28 cellular contexts compared by ENCODE assay signal in the genomic region with DNA sequence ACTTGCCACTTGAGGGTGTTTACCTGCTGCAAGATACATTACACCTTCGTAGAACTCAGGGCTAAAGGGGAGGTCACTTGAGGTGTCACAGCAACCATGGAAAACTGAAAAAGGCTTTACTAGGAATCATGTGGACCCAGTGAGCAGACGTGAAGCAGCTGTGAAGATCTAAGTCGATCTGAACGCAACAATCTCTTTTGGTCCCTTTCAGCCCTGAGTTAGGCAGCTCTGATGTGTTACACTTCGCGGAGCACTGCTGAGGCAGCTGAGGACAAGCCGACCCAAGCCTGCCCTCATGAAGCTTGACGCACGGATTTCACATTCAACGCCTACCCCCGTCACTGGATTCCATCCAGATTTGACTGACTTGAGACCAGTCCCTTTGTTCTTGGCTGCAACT.
DNase-seq lines count a peak whose midpoint lies in the region; ATAC-seq, FAIRE-seq and TF ChIP-seq lines count a peak whose summit lies in the region.
"Had no signal": no experiment of that assay in that cellular context is flagged by ENCODE, and none has a peak within 500 bp of the region (broad histone marks: within the 10 kb centered on the region; RNA-seq: fewer than 3 reads in every experiment).

No MANE protein-coding gene starts in this region.

- H3K27ac ChIP-seq in PC-3 (ENCODE audit: low read length) (no peak overlapping the region), H1 (ENCODE audit: low read depth, low read length) (no peak overlapping the region)
- H3K27ac ChIP-seq: C4-2B, KMS-11, RWPE1 had no signal

- no peaks in the 10 kb centered on the region for H3K9me3 Mint-ChIP-seq in Calu3 (ENCODE audit: low read depth, unreplicated experiment)
- no peaks in the 10 kb centered on the region for H3K9me3 Mint-ChIP-seq in osteocyte (ENCODE audit: unreplicated experiment)
- H3K9me3 Mint-ChIP-seq: CD8-positive, alpha-beta T cell had no signal

- DNase-seq in Calu3 (no peak), PC-3 (no peak), H1 (ENCODE audit: low read depth in 1 of 2, low spot score in 2 of 2) (no peak), osteocyte (ENCODE audit: extremely low spot score, unreplicated experiment) (no peak), T-helper 2 cell (no peak)
- DNase-seq: Caco-2; CD8-positive, alpha-beta T cell; DMS 273 treated with DMSO at 0.1 percent for 48 hours; DMS79 treated with DMSO at 0.1 percent for 48 hours; GF-D8; NCI-H1048; NCI-H1417; NCI-H1694; NCI-H2029 treated with DMSO at 0.1 percent for 48 hours; NCI-H446 treated with DMSO at 0.1 percent for 48 hours; NCI-H526; NCI-H82; SHP77 had no signal

- H3K4me3 Mint-ChIP-seq in Calu3 (ENCODE audit: low read depth, unreplicated experiment) (peak overlapping the region; percentile 40), osteocyte (ENCODE audit: unreplicated experiment) (no peak overlapping the region)
- H3K4me3 Mint-ChIP-seq: B cell; CD8-positive, alpha-beta T cell had no signal

- ATAC-seq in PC-3 (no peak), GM19035 (IDR thresholded peaks at IDR 0.05; ENCODE audit: unreplicated experiment) (no peak), HG02852 (IDR thresholded peaks at IDR 0.05; ENCODE audit: unreplicated experiment) (no peak)
- ATAC-seq: CD8-positive, alpha-beta T cell; HCT116 had no signal

- no peaks in the 10 kb centered on the region for H3K9me2 ChIP-seq in PC-3 (replicated peaks; ENCODE audit: low read length)

- no peak overlapping the region for H3K23ac ChIP-seq in H1 (ENCODE audit: insufficient read length)

- H3K36me3 ChIP-seq in PC-3 (ENCODE audit: low read depth, low read length), result no peaks in the 10 kb centered on the region
- H3K36me3 ChIP-seq in H1 (ENCODE audit: control insufficient read depth in 2 of 4, insufficient read depth in 4 of 4, low read length in 3 of 4), result no peaks in the 10 kb centered on the region

- H2BK5ac ChIP-seq in H1 (ENCODE audit: low read depth, low read length), result no peak overlapping the region

- intact Hi-C loops in Calu3 (cut with micrococcal nuclease; ENCODE audit: unreplicated experiment) (no loop called here), PC-3 (cut with micrococcal nuclease) (no loop called here)

- H3K4me1 ChIP-seq in PC-3 (ENCODE audit: insufficient read depth, low read length) (peaks cover 31% of the 10 kb centered on the region), H1 (replicated peaks in 1 of 4; ENCODE audit: control insufficient read depth in 3 of 4, insufficient read depth in 4 of 4, low read length in 3 of 4) (no peaks in the 10 kb centered on the region)
- H3K4me1 ChIP-seq: Caco-2 had no signal

- no peak overlapping the region for H3K56ac ChIP-seq in H1 (replicated peaks; ENCODE audit: insufficient read length, low read depth, low read length)

- no peak overlapping the region for H4K5ac ChIP-seq in H1 (ENCODE audit: insufficient read length, low read depth, low read length)

- no peak overlapping the region for H3K4ac ChIP-seq in H1 (replicated peaks; ENCODE audit: insufficient read length, low read depth, low read length)

- no peak overlapping the region for H4K91ac ChIP-seq in H1 (replicated peaks; ENCODE audit: insufficient read length, low read length)

- H2BK12ac ChIP-seq in H1 (ENCODE audit: low read depth, low read length), result no peak overlapping the region

- H3K27ac Mint-ChIP-seq in Calu3 (ENCODE audit: unreplicated experiment) (peak overlapping the region; percentile 86), osteocyte (ENCODE audit: unreplicated experiment) (peak overlapping the region; percentile 64)
- H3K27ac Mint-ChIP-seq: B cell; CD8-positive, alpha-beta T cell had no signal

- BruUV-seq in Calu3 (replicated peaks; lab: Mats Ljungman, UMichigan) (no TSS peak), PC-3 (replicated peaks; lab: Mats Ljungman, UMichigan) (no TSS peak)

- CTCF ChIA-PET in Calu3 (lab: Charles Lee), result no interaction called here
- CTCF ChIA-PET in PC-3 (lab: Charles Lee), result no interaction called here
- CTCF ChIA-PET in H1 (lab: Charles Lee; ENCODE audit: partially characterized antibody), result interaction anchor here (0.9 to 1.0 kb wide), 2 partner anchors 14 to 74 kb away, joined by 3 read pairs; no protein-coding TSS in a partner anchor

- H3K27me3 Mint-ChIP-seq in Calu3 (ENCODE audit: unreplicated experiment) (no peaks in the 10 kb centered on the region), osteocyte (ENCODE audit: unreplicated experiment) (no peaks in the 10 kb centered on the region)

- H2BK15ac ChIP-seq in H1 (ENCODE audit: low read length), result no peak overlapping the region

- H2BK120ac ChIP-seq in H1 (replicated peaks; ENCODE audit: low read depth, low read length), result no peak overlapping the region

- H4K20me1 ChIP-seq in PC-3 (ENCODE audit: low read length) (no peaks in the 10 kb centered on the region), H1 (replicated peaks in 1 of 2; ENCODE audit: control insufficient read depth in 1 of 2, insufficient read depth in 2 of 2, low read length in 2 of 2) (no peaks in the 10 kb centered on the region)

- peaks cover 56% of the 10 kb centered on the region for H3K4me1 Mint-ChIP-seq in Calu3 (ENCODE audit: low read depth, unreplicated experiment)
- H3K4me1 Mint-ChIP-seq in osteocyte (ENCODE audit: unreplicated experiment), result peaks cover 38% of the 10 kb centered on the region
- H3K4me1 Mint-ChIP-seq: B cell, IgD-negative memory B cell had no signal

- H3F3A ChIP-seq in PC-3 (ENCODE audit: low read length, unreplicated experiment), result no peaks in the 10 kb centered on the region

- no peak for TF ChIP-seq CTCF in Calu3 (IDR thresholded peaks at IDR 0.05; ENCODE audit: unreplicated experiment)
- no peak for TF ChIP-seq CTCF in PC-3 (conservative IDR thresholded peaks at IDR 0.05; ENCODE audit: low read depth, low read length)
- no peak for TF ChIP-seq CTCF in H1 (IDR thresholded peaks at IDR 0.05; ENCODE audit: control extremely low read depth in 1 of 3, insufficient read depth in 1 of 3, low read depth in 1 of 3, low read length in 3 of 3)
- TF ChIP-seq CTCF in osteocyte (IDR thresholded peaks at IDR 0.05), result no peak

- no peaks in the 10 kb centered on the region for H3K27me3 ChIP-seq in PC-3 (ENCODE audit: low read length)
- H3K27me3 ChIP-seq in H1 (replicated peaks in 1 of 4; ENCODE audit: control insufficient read depth in 3 of 4, extremely low read depth in 1 of 4, insufficient read depth in 3 of 4, low read length in 3 of 4), result no peaks in the 10 kb centered on the region

- no peak overlapping the region for H2BK20ac ChIP-seq in H1 (ENCODE audit: low read length)

- H3K9me3 ChIP-seq in PC-3 (ENCODE audit: low read length) (no peaks in the 10 kb centered on the region), H1 (ENCODE audit: insufficient read depth in 2 of 2, low read depth in 1 of 2, low read length in 1 of 2) (no peaks in the 10 kb centered on the region)
- H3K9me3 ChIP-seq: Caco-2 had no signal

- H3K79me1 ChIP-seq in H1 (ENCODE audit: low read depth, low read length), result no peaks in the 10 kb centered on the region

- TF ChIP-seq POLR2A in H1 (IDR thresholded peaks at IDR 0.05; ENCODE audit: control extremely low read depth in 1 of 2, low read depth in 2 of 2, low read length in 2 of 2), result no peak

- H3K79me2 ChIP-seq in PC-3 (ENCODE audit: low read length), result no peaks in the 10 kb centered on the region
- H3K79me2 ChIP-seq in H1 (ENCODE audit: control insufficient read depth in 1 of 2, insufficient read depth in 2 of 2, low read length in 2 of 2), result no peaks in the 10 kb centered on the region

- no peak overlapping the region for H3K14ac ChIP-seq in H1 (ENCODE audit: insufficient read length)

- TF ChIP-seq EP300 in H1 (IDR thresholded peaks at IDR 0.05; ENCODE audit: borderline replicate concordance in 1 of 2, low read depth in 2 of 2, low read length in 2 of 2), result no peak

- no peak overlapping the region for H3K18ac ChIP-seq in H1 (ENCODE audit: extremely low read depth, low read length)

- H2AFZ ChIP-seq in PC-3 (ENCODE audit: low read length), result 0 out of 2 replicates have a peak overlapping the region, but pooled peaks have one; percentile 43
- no peak overlapping the region for H2AFZ ChIP-seq in H1 (ENCODE audit: low read length)

- FAIRE-seq in H1 (lab: Jason Lieb, UNC), result no peak
- FAIRE-seq: GM12891, GM19239 had no signal

- H3K36me3 Mint-ChIP-seq in Calu3 (ENCODE audit: insufficient read depth, unreplicated experiment), result no peaks in the 10 kb centered on the region
- no peaks in the 10 kb centered on the region for H3K36me3 Mint-ChIP-seq in osteocyte (ENCODE audit: unreplicated experiment)
- H3K36me3 Mint-ChIP-seq: CD8-positive, alpha-beta T cell; IgD-negative memory B cell had no signal

- H3K4me2 ChIP-seq in PC-3 (ENCODE audit: low read length), result peak overlapping the region; percentile 26; the same call in 1 of the 2 replicates
- H3K4me2 ChIP-seq in H1 (ENCODE audit: insufficient read depth in 1 of 2, low read depth in 2 of 2, low read length in 2 of 2), result no peak overlapping the region
- H3K4me2 ChIP-seq: KMS-11 had no signal

- peak overlapping the region; percentile 46; the same call in 1 of the 2 replicates for H4K8ac ChIP-seq in H1 (ENCODE audit: extremely low read depth, insufficient read depth, low read length)

- no peaks in the 10 kb centered on the region for H3K23me2 ChIP-seq in H1 (ENCODE audit: low read depth, low read length)

- POLR2A ChIA-PET in PC-3 (lab: Charles Lee; ENCODE audit: unreplicated experiment) (no interaction called here), H1 (lab: Charles Lee; ENCODE audit: partially characterized antibody) (no interaction called here)

- no peak for TF ChIP-seq RAD21 in H1 (IDR thresholded peaks at IDR 0.05 in 1 of 2, conservative IDR thresholded peaks at IDR 0.05 in 1 of 2; ENCODE audit: low read depth in 2 of 2, low read length in 2 of 2)

- H3K9ac ChIP-seq in PC-3 (ENCODE audit: low read length) (no peak overlapping the region), H1 (replicated peaks in 1 of 4; ENCODE audit: extremely low read depth in 1 of 4, low read depth in 3 of 4, low read length in 3 of 4) (no peak overlapping the region)
- H3K9ac ChIP-seq: KMS-11 had no signal

- no peak overlapping the region for H2AK5ac ChIP-seq in H1 (ENCODE audit: low read depth, low read length)

- WGBS in H1 (ENCODE audit: extremely low coverage in 1 of 2, insufficient coverage in 1 of 2, insufficient read length in 1 of 2, insufficient replicate concordance in 2 of 2, low coverage in 1 of 2, low lambda C conversion rate in 2 of 2, missing lambda C conversion rate in 1 of 2), 2 experiments, result 93% methylated on average over 11 of the region's 11 CpGs; no CpG with 5 or more reads in 1 of the 2 experiments

- H3K4me3 ChIP-seq in PC-3 (ENCODE audit: low read length) (no peak overlapping the region), H1 (ENCODE audit: extremely low read depth in 1 of 4, insufficient read depth in 2 of 4, low read depth in 3 of 4, low read length in 4 of 4) (no peak overlapping the region)

TF ChIP-seq in H1, 55 proteins besides CTCF, POLR2A, EP300 and RAD21 (continues in another document):
- no peak for TF ChIP-seq HDAC2 (IDR thresholded peaks at IDR 0.05; ENCODE audit: borderline replicate concordance in 1 of 2, low read depth in 2 of 2, low read length in 2 of 2)
- TF ChIP-seq TBP (IDR thresholded peaks at IDR 0.05; ENCODE audit: low read depth, low read length), result no peak
